29 cellular contexts compared by ENCODE assay signal in the genomic region with DNA sequence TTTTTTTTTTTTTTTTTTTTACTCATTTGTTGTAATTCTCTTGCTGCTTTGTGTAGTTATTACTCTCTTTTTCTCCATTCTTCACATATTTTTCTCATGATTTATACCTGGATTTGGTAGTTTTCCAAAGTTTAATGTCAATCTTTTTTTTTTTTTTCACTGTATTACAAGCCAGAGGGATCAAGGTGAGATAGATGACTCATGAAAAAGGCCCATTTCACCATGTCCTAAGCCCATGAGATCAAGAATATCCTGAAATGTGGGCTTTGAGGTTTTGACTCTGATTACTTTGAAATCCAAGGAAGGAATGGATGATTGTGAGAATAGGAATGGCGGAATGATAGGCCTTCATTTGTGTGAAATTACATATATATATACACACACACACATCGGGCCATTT. TPM values are rescaled to one million over a fixed set of nuclear protein-coding genes. Genes with fewer than 3 reads are reported as not detected.
DNase-seq lines count a peak whose midpoint lies in the region; ATAC-seq and FAIRE-seq lines count a peak whose summit lies in the region.
"Had no signal": no experiment of that assay in that cellular context is flagged by ENCODE, and none has a peak within 500 bp of the region (broad histone marks: within the 10 kb centered on the region; RNA-seq: fewer than 3 reads in every experiment).

No MANE protein-coding gene starts in this region.

- ATAC-seq in stimulated activated naive CD8-positive, alpha-beta T cell treated with anti-CD3 and anti-CD28 coated beads, Interleukin-15, amount 100 ng/mL, for 72 hours, result no peak

- no peaks in the 10 kb centered on the region for H3K27me3 Mint-ChIP-seq in stimulated activated naive CD8-positive, alpha-beta T cell treated with anti-CD3 and anti-CD28 coated beads, Interleukin-15, Interleukin-2, amounts not matched to agents 100 ng/mL and 50 ng/mL, for 24 hours
- no peaks in the 10 kb centered on the region for H3K27me3 Mint-ChIP-seq in stimulated activated naive CD8-positive, alpha-beta T cell treated with anti-CD3 and anti-CD28 coated beads, Interleukin-15, amount 100 ng/mL, for 72 hours
- no peaks in the 10 kb centered on the region for H3K27me3 Mint-ChIP-seq in immature natural killer cell (ENCODE audit: low read depth in 3 of 3)
- H3K27me3 Mint-ChIP-seq: B cell; CD8-positive, alpha-beta memory T cell had no signal

- peaks cover 38% of the 10 kb centered on the region for H3K36me3 Mint-ChIP-seq in stimulated activated naive CD8-positive, alpha-beta T cell treated with anti-CD3 and anti-CD28 coated beads, Interleukin-15, Interleukin-2, amounts not matched to agents 100 ng/mL and 50 ng/mL, for 24 hours (ENCODE audit: low read depth)
- H3K36me3 Mint-ChIP-seq in immature natural killer cell, result peaks cover 4 to 20% (median 18%) of the 10 kb centered on the region in 3 donors

- peak overlapping the region; percentile 34 for H3K27ac Mint-ChIP-seq in stimulated activated naive CD8-positive, alpha-beta T cell treated with anti-CD3 and anti-CD28 coated beads, Interleukin-15, Interleukin-2, amounts not matched to agents 100 ng/mL and 50 ng/mL, for 24 hours
- H3K27ac Mint-ChIP-seq in stimulated activated naive CD8-positive, alpha-beta T cell treated with anti-CD3 and anti-CD28 coated beads, Interleukin-15, amount 100 ng/mL, for 72 hours, result no peak overlapping the region
- peak overlapping the region in 2 of 6 donors; percentile 28 to 62 for H3K27ac Mint-ChIP-seq in immature natural killer cell
- H3K27ac Mint-ChIP-seq: activated naive CD4-positive, alpha-beta T cell treated with anti-CD3 and anti-CD28 coated beads for 36 hours; B cell; nephron progenitor cell had no signal

- peak; percentile 48 for FAIRE-seq in RCC 7860 (lab: Jason Lieb, UNC)
- FAIRE-seq in urothelium cell line (lab: Jason Lieb, UNC), result no peak
- FAIRE-seq: colon had no signal

- peaks cover 14% of the 10 kb centered on the region for H3K4me1 Mint-ChIP-seq in stimulated activated naive CD8-positive, alpha-beta T cell treated with anti-CD3 and anti-CD28 coated beads, Interleukin-15, Interleukin-2, amounts not matched to agents 100 ng/mL and 50 ng/mL, for 24 hours (ENCODE audit: low read depth)
- H3K4me1 Mint-ChIP-seq in stimulated activated naive CD8-positive, alpha-beta T cell treated with anti-CD3 and anti-CD28 coated beads, Interleukin-15, amount 100 ng/mL, for 72 hours, result no peaks in the 10 kb centered on the region
- H3K4me1 Mint-ChIP-seq in immature natural killer cell, result peaks cover 4 to 43% of the 10 kb centered on the region in 2 donors
- H3K4me1 Mint-ChIP-seq: B cell, nephron progenitor cell had no signal

- H3K4me3 Mint-ChIP-seq in stimulated activated naive CD8-positive, alpha-beta T cell treated with anti-CD3 and anti-CD28 coated beads, Interleukin-15, Interleukin-2, amounts not matched to agents 100 ng/mL and 50 ng/mL, for 24 hours, result no peak overlapping the region
- H3K4me3 Mint-ChIP-seq in stimulated activated naive CD8-positive, alpha-beta T cell treated with anti-CD3 and anti-CD28 coated beads, Interleukin-15, amount 100 ng/mL, for 72 hours, result no peak overlapping the region
- H3K4me3 Mint-ChIP-seq in immature natural killer cell, result no peak overlapping the region
- H3K4me3 Mint-ChIP-seq: activated naive CD4-positive, alpha-beta T cell treated with anti-CD3 and anti-CD28 coated beads for 36 hours; B cell; CD8-positive, alpha-beta memory T cell; nephron progenitor cell had no signal

- no peaks in the 10 kb centered on the region for H3K9me3 Mint-ChIP-seq in stimulated activated naive CD8-positive, alpha-beta T cell treated with anti-CD3 and anti-CD28 coated beads, Interleukin-15, Interleukin-2, amounts not matched to agents 100 ng/mL and 50 ng/mL, for 24 hours
- no peaks in the 10 kb centered on the region for H3K9me3 Mint-ChIP-seq in stimulated activated naive CD8-positive, alpha-beta T cell treated with anti-CD3 and anti-CD28 coated beads, Interleukin-15, amount 100 ng/mL, for 72 hours
- no peaks in the 10 kb centered on the region for H3K9me3 Mint-ChIP-seq in immature natural killer cell
- H3K9me3 Mint-ChIP-seq: activated naive CD4-positive, alpha-beta T cell treated with anti-CD3 and anti-CD28 coated beads for 36 hours; CD8-positive, alpha-beta memory T cell; nephron progenitor cell had no signal

- peak overlapping the region; percentile 18 for H3K27ac ChIP-seq in epithelial cell of prostate
- H3K27ac ChIP-seq: ovary, SK-N-MC, transverse colon had no signal

- no peak for DNase-seq in stimulated activated naive CD8-positive, alpha-beta T cell treated with anti-CD3 and anti-CD28 coated beads, Interleukin-15, amount 100 ng/mL, for 72 hours
- DNase-seq in RCC 7860 (ENCODE audit: low spot score) (peak; percentile 28), epithelial cell of prostate (ENCODE audit: low read depth, low spot score) (peak; percentile 26), urothelium cell line (ENCODE audit: low spot score) (peak; percentile 46), immature natural killer cell (no peak), NCI-H2171 (lab: John Stamatoyannopoulos, UW) (no peak), NCI-H1105 treated with DMSO at 0.1 percent for 48 hours (lab: John Stamatoyannopoulos, UW) (no peak)
- DNase-seq: activated CD4-positive, alpha-beta T cell treated with anti-CD3 and anti-CD28 coated beads for 4 hours; activated naive CD4-positive, alpha-beta T cell treated with anti-CD3 and anti-CD28 coated beads for 36 hours; activated T-cell treated with anti-CD3 and anti-CD28 coated beads, Interleukin-2, amount 50 U/mL, for 48 hours; amniotic stem cell; CD8-positive, alpha-beta memory T cell; DMS 273 treated with DMSO at 0.1 percent for 48 hours; effector CD4-positive, alpha-beta T cell; HCEC 1CT; kidney glomerular epithelial cell; NCI-H1092; NCI-H187 treated with DMSO at 0.1 percent for 48 hours; NCI-H69; nephron progenitor cell; ovary; stimulated activated CD4-positive, alpha-beta T cell treated with anti-CD3 and anti-CD28 coated beads, Interleukin-1b, Interleukin-23, amount 100 ng/mL, for 48 hours; stimulated activated CD8-positive, alpha-beta memory T cell treated with anti-CD3 and anti-CD28 coated beads, Interleukin-4, amount 100 ng/mL, for 48 hours; T-helper 2 cell; transverse colon had no signal

RNA-seq across cellular contexts. Expression of a gene that starts 31.1 kb away (rescaled TPM):
- 100 to 1,000 TPM in 2 of 3 donors, 10 to 100 TPM in 1; 86.9 to 119 (median 114) TPM for polyA plus RNA-seq in immature natural killer cell

Comparison
In these comparisons a context has a peak if more than half of its experiments do, and no peak if none do; other contexts are left out.
1. DNase-seq: peak in RCC 7860 (single experiment), epithelial cell of prostate (single experiment) and urothelium cell line (single experiment); none in stimulated activated naive CD8-positive, alpha-beta T cell treated with anti-CD3 and anti-CD28 coated beads, Interleukin-15, amount 100 ng/mL, for 72 hours (0 of 2), immature natural killer cell (0 of 3), NCI-H2171 (single experiment) and NCI-H1105 treated with DMSO at 0.1 percent for 48 hours (single experiment).